In the genomic region with DNA sequence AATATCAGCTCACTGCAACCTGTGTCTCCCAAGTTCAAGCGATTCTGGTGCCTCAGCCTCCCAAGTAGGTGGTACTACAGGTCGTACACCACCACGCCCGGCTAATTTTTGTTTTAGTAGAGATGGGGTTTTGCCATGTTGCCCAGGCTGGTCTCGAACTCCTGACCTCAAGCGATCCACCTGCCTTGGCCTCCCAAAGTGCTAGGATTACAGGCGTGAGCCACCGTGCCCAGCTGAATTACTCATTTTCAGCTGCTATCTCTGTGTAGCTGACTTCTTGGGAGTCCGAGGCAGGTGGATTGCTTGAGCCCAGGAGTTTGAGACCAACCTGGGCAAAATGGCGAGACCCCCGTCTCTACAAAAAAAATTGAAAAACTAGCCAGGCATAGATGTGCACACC, we compare ENCODE assay signal across 5 cellular contexts. TPM values are rescaled to one million over a fixed set of nuclear protein-coding genes. Genes with fewer than 3 reads are reported as not detected.
DNase-seq lines count a peak whose midpoint lies in the region; ATAC-seq lines count a peak whose summit lies in the region.
"Not testable (repeated sequence)": the region's sequence is repeated elsewhere in the genome, so short reads cannot be mapped to it uniquely, and the experiment has no call there.

No MANE protein-coding gene starts in this region.

- not testable (repeated sequence) for H3K36me3 Mint-ChIP-seq in T-cell
- peaks cover 20% of the 10 kb centered on the region for H3K36me3 Mint-ChIP-seq in activated CD8-positive, alpha-beta T cell treated with anti-CD3 and anti-CD28 coated beads, Interleukin-2, amount 10 ng/mL, durations not matched to agents 7 days and 5 days (ENCODE audit: low read depth)
- H3K36me3 Mint-ChIP-seq in central memory CD8-positive, alpha-beta T cell (ENCODE audit: insufficient read depth) = peaks cover 22% of the 10 kb centered on the region
- peaks cover 16% of the 10 kb centered on the region for H3K36me3 Mint-ChIP-seq in stimulated activated memory B cell treated with anti-CD40 and anti-IgM and Interleukin-4, amounts not matched to agents 10 μg/mL and 1 μg/mL and 100 μg/mL, for 72 hours

- POLR2A ChIA-PET in T-cell (lab: Charles Lee) = interaction anchor here (0.6 to 0.7 kb wide), 2 partner anchors 106 to 196 kb away, joined by 4 to 9 read pairs; no protein-coding TSS in a partner anchor
- POLR2A ChIA-PET in activated CD8-positive, alpha-beta T cell treated with anti-CD3 and anti-CD28 coated beads, Interleukin-2, amount 10 ng/mL, durations not matched to agents 7 days and 5 days (lab: Charles Lee) = interaction anchor here (1.1 to 5.6 kb wide), 4 partner anchors 25 to 186 kb away, joined by 3 to 48 read pairs (median 10); partner anchors contain the start of genes DHRS1, KHNYN, NOP9 and RABGGTA

- H3K9me3 Mint-ChIP-seq in T-cell; activated CD8-positive, alpha-beta T cell treated with anti-CD3 and anti-CD28 coated beads, Interleukin-2, amount 10 ng/mL, durations not matched to agents 7 days and 5 days (ENCODE audit: insufficient read depth); central memory CD8-positive, alpha-beta T cell; stimulated activated memory B cell treated with anti-CD40 and anti-IgM and Interleukin-4, amounts not matched to agents 10 μg/mL and 1 μg/mL and 100 μg/mL, for 72 hours: not testable (repeated sequence)

- peaks cover 42 to 56% (median 42%) of the 10 kb centered on the region in 3 donors for H3K4me1 Mint-ChIP-seq in T-cell
- H3K4me1 Mint-ChIP-seq in activated CD8-positive, alpha-beta T cell treated with anti-CD3 and anti-CD28 coated beads, Interleukin-2, amount 10 ng/mL, durations not matched to agents 7 days and 5 days (ENCODE audit: low read depth) = peaks cover 60% of the 10 kb centered on the region
- H3K4me1 Mint-ChIP-seq in central memory CD8-positive, alpha-beta T cell = peaks cover 29% of the 10 kb centered on the region
- H3K4me1 Mint-ChIP-seq in stimulated activated memory B cell treated with anti-CD40 and anti-IgM and Interleukin-4, amounts not matched to agents 10 μg/mL and 1 μg/mL and 100 μg/mL, for 72 hours = peaks cover 42% of the 10 kb centered on the region

- H3K4me3 Mint-ChIP-seq in T-cell = peak overlapping the region in 2 of 3 donors; percentile 43 to 74
- H3K4me3 Mint-ChIP-seq in activated CD8-positive, alpha-beta T cell treated with anti-CD3 and anti-CD28 coated beads, Interleukin-2, amount 10 ng/mL, durations not matched to agents 7 days and 5 days; stimulated activated memory B cell treated with anti-CD40 and anti-IgM and Interleukin-4, amounts not matched to agents 10 μg/mL and 1 μg/mL and 100 μg/mL, for 72 hours: not testable (repeated sequence)
- peak overlapping the region; percentile 67 for H3K4me3 Mint-ChIP-seq in central memory CD8-positive, alpha-beta T cell

- not testable (repeated sequence) for H3K27me3 Mint-ChIP-seq in T-cell; activated CD8-positive, alpha-beta T cell treated with anti-CD3 and anti-CD28 coated beads, Interleukin-2, amount 10 ng/mL, durations not matched to agents 7 days and 5 days (ENCODE audit: low read depth); central memory CD8-positive, alpha-beta T cell; stimulated activated memory B cell treated with anti-CD40 and anti-IgM and Interleukin-4, amounts not matched to agents 10 μg/mL and 1 μg/mL and 100 μg/mL, for 72 hours

- ATAC-seq in T-cell (replicated peaks in 1 of 4); activated CD8-positive, alpha-beta T cell treated with anti-CD3 and anti-CD28 coated beads, Interleukin-2, amount 10 ng/mL, durations not matched to agents 7 days and 5 days; central memory CD8-positive, alpha-beta T cell (replicated peaks; ENCODE audit: extremely low read depth, poor library complexity, severe bottlenecking); left lobe of liver; stimulated activated memory B cell treated with anti-CD40 and anti-IgM and Interleukin-4, amounts not matched to agents 10 μg/mL and 1 μg/mL and 100 μg/mL, for 72 hours: not testable (repeated sequence)

- CTCF ChIA-PET in T-cell (lab: Charles Lee) = interaction anchor here in 1 of 2 donors (0.6 to 3.6 kb wide), 8 partner anchors 20 to 656 kb away, joined by 3 to 30 read pairs (median 4); partner anchors contain the start of gene RABGGTA
- CTCF ChIA-PET in activated CD8-positive, alpha-beta T cell treated with anti-CD3 and anti-CD28 coated beads, Interleukin-2, amount 10 ng/mL, durations not matched to agents 7 days and 5 days (lab: Charles Lee) = interaction anchor here (1.1 to 21.9 kb wide), 6 partner anchors 26 to 186 kb away, joined by 3 to 801 read pairs (median 15); partner anchors contain the start of genes CIDEB, DHRS1, LTB4R and LTB4R2

- not testable (repeated sequence) for DNase-seq in T-cell; activated CD8-positive, alpha-beta T cell treated with anti-CD3 and anti-CD28 coated beads, Interleukin-2, amount 10 ng/mL, durations not matched to agents 7 days and 5 days; central memory CD8-positive, alpha-beta T cell (ENCODE audit: low spot score in 2 of 2)
- peak; percentile 29 for DNase-seq in left lobe of liver (ENCODE audit: low spot score)

- peak overlapping the region in 1 of 2 donors; percentile 91 for H3K27ac Mint-ChIP-seq in T-cell
- peak overlapping the region; percentile 22 for H3K27ac Mint-ChIP-seq in activated CD8-positive, alpha-beta T cell treated with anti-CD3 and anti-CD28 coated beads, Interleukin-2, amount 10 ng/mL, durations not matched to agents 7 days and 5 days
- H3K27ac Mint-ChIP-seq in central memory CD8-positive, alpha-beta T cell (ENCODE audit: low read depth) = peak overlapping the region; percentile 84
- peak overlapping the region; percentile 14 for H3K27ac Mint-ChIP-seq in stimulated activated memory B cell treated with anti-CD40 and anti-IgM and Interleukin-4, amounts not matched to agents 10 μg/mL and 1 μg/mL and 100 μg/mL, for 72 hours

RNA-seq across cellular contexts. Expression of gene TINF2, which starts 2.9 kb away (rescaled TPM):
- total RNA-seq in T-cell (100 to 1,000 TPM; 119 to 160 (median 139) TPM), left lobe of liver (24.2 TPM)
- total RNA-seq in activated CD8-positive, alpha-beta T cell treated with anti-CD3 and anti-CD28 coated beads, Interleukin-2, amount 10 ng/mL, durations not matched to agents 7 days and 5 days = 100 to 1,000 TPM; 128 to 131 TPM

RNA-seq across cellular contexts. Expression of gene GMPR2, which starts 12.6 kb away (rescaled TPM):
- 10 to 100 TPM; 53.8 to 81.2 (median 64.0) TPM for total RNA-seq in T-cell
- 10 to 100 TPM; 67.2 to 68.4 TPM for total RNA-seq in activated CD8-positive, alpha-beta T cell treated with anti-CD3 and anti-CD28 coated beads, Interleukin-2, amount 10 ng/mL, durations not matched to agents 7 days and 5 days
- 30.3 TPM for total RNA-seq in left lobe of liver

RNA-seq across cellular contexts. Expression of gene NEDD8, which starts 13.2 kb away (rescaled TPM):
- total RNA-seq in T-cell = 100 to 1,000 TPM in 4 of 5 donors, 10 to 100 TPM in 1; 92.1 to 107 (median 101) TPM
- 100 to 1,000 TPM; 214 to 222 TPM for total RNA-seq in activated CD8-positive, alpha-beta T cell treated with anti-CD3 and anti-CD28 coated beads, Interleukin-2, amount 10 ng/mL, durations not matched to agents 7 days and 5 days
- 66.7 TPM for total RNA-seq in left lobe of liver

RNA-seq across cellular contexts. Expression of gene TGM1, which starts 17.6 kb away (rescaled TPM):
- total RNA-seq in T-cell (10 to 100 TPM in 2 of 5 donors, 1 to 10 TPM in 3; 4.9 to 13.5 (median 9.4) TPM), left lobe of liver (1.8 TPM)
- total RNA-seq in activated CD8-positive, alpha-beta T cell treated with anti-CD3 and anti-CD28 coated beads, Interleukin-2, amount 10 ng/mL, durations not matched to agents 7 days and 5 days = 1 to 10 TPM; 2.7 to 3.1 TPM

RNA-seq across cellular contexts. Expression of gene RABGGTA, which starts 26.0 kb away (rescaled TPM):
- total RNA-seq in T-cell = 10 to 100 TPM; 49.3 to 66.5 (median 62.4) TPM
- 10 to 100 TPM; 47.7 to 51.8 TPM for total RNA-seq in activated CD8-positive, alpha-beta T cell treated with anti-CD3 and anti-CD28 coated beads, Interleukin-2, amount 10 ng/mL, durations not matched to agents 7 days and 5 days
- 15.8 TPM for total RNA-seq in left lobe of liver
